In the genomic region with DNA sequence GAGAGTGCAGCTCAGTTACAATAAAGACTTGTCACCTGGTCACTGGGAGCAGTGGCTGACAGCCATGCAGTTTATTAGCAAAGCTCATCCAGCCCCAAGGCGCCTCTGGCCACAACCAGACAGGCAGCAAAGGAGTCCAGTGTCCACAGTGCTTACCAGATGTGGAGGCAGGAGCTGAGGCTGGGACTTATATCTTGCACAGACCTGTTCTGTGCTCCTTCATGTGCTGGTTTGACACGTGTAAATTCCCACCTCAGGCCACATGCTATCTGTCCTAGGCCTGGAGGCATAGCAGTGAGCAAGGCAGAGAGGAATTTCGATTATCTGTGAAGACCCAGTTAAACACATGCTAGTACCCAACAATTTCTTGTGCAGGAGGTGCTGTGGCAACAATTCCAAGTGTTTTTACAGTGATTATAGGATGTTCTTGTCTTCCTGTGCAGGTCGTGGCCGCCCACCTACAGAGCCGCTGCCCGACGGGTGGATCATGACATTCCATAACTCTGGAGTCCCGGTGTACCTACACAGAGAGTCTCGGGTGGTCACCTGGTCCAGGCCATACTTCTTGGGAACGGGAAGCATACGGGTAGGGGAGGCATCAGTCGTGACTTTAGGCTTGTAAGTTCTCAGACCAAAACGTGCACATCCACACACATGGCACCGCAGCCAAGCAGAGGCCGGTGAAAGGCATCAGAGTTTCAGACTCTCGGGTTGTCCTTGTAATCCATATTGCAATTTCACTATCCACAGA, we compare ENCODE assay signal across 15 cellular contexts. TPM values are rescaled to one million over a fixed set of nuclear protein-coding genes. Genes with fewer than 3 reads are reported as not detected.
DNase-seq lines count a peak whose midpoint lies in the region; ATAC-seq and TF ChIP-seq lines count a peak whose summit lies in the region.
"Had no signal": no experiment of that assay in that cellular context is flagged by ENCODE, and none has a peak within 500 bp of the region (broad histone marks: within the 10 kb centered on the region; RNA-seq: fewer than 3 reads in every experiment).

No MANE protein-coding gene starts in this region.

- TF ChIP-seq CTCF in natural killer cell (IDR thresholded peaks at IDR 0.05), result no peak
- no peak for TF ChIP-seq CTCF in nephron progenitor cell (IDR thresholded peaks at IDR 0.05)
- TF ChIP-seq CTCF in glutamatergic neuron (IDR thresholded peaks at IDR 0.05; ENCODE audit: partially characterized antibody, unreplicated experiment), result no peak

- H3K79me2 ChIP-seq in Karpas-422 (ENCODE audit: low read length), result peaks cover 26% of the 10 kb centered on the region

- peaks cover 24% of the 10 kb centered on the region for H3K36me3 Mint-ChIP-seq in natural killer cell treated with Interleukin-12 subunit alpha and Interleukin-12 subunit beta and Interleukin-15 and Interleukin-18, amount 100 ng/mL, for 72 hours
- H3K36me3 Mint-ChIP-seq in natural killer cell (peaks cover 6% of the 10 kb centered on the region), nephron progenitor cell (ENCODE audit: low read depth) (peaks cover 88% of the 10 kb centered on the region), glutamatergic neuron (ENCODE audit: unreplicated experiment) (no peaks in the 10 kb centered on the region)
- H3K36me3 Mint-ChIP-seq in central memory CD8-positive, alpha-beta T cell (ENCODE audit: insufficient read depth), result peaks cover 62% of the 10 kb centered on the region

- H3K27me3 Mint-ChIP-seq in natural killer cell treated with Interleukin-12 subunit alpha and Interleukin-12 subunit beta and Interleukin-15 and Interleukin-18, amount 100 ng/mL, for 72 hours, result no peaks in the 10 kb centered on the region
- no peaks in the 10 kb centered on the region for H3K27me3 Mint-ChIP-seq in natural killer cell (ENCODE audit: low read depth in 2 of 2)
- no peaks in the 10 kb centered on the region for H3K27me3 Mint-ChIP-seq in central memory CD8-positive, alpha-beta T cell
- H3K27me3 Mint-ChIP-seq in nephron progenitor cell (ENCODE audit: low read depth, poor library complexity), result no peaks in the 10 kb centered on the region
- H3K27me3 Mint-ChIP-seq in glutamatergic neuron (ENCODE audit: unreplicated experiment), result peaks cover 1% of the 10 kb centered on the region
- H3K27me3 Mint-ChIP-seq: B cell had no signal

- H3K4me1 ChIP-seq in Karpas-422 (ENCODE audit: low read length), result no peaks in the 10 kb centered on the region

- H3K4me1 Mint-ChIP-seq in natural killer cell treated with Interleukin-12 subunit alpha and Interleukin-12 subunit beta and Interleukin-15 and Interleukin-18, amount 100 ng/mL, for 72 hours (ENCODE audit: low read depth in 2 of 2), result peaks cover 26 to 49% of the 10 kb centered on the region in 2 donors
- H3K4me1 Mint-ChIP-seq in natural killer cell (peaks cover 35 to 38% of the 10 kb centered on the region in 2 donors), nephron progenitor cell (peaks cover 14% of the 10 kb centered on the region), glutamatergic neuron (ENCODE audit: low read depth, unreplicated experiment) (peaks cover 6% of the 10 kb centered on the region)
- H3K4me1 Mint-ChIP-seq in central memory CD8-positive, alpha-beta T cell, result peaks cover 86% of the 10 kb centered on the region

- H3K4me2 ChIP-seq in Karpas-422 (ENCODE audit: low read depth, low read length, poor library complexity, severe bottlenecking), result no peak overlapping the region

- H3K27ac ChIP-seq in Karpas-422 (ENCODE audit: low read length), result no peak overlapping the region

- no peak overlapping the region for H3K4me3 Mint-ChIP-seq in natural killer cell treated with Interleukin-12 subunit alpha and Interleukin-12 subunit beta and Interleukin-15 and Interleukin-18, amount 100 ng/mL, for 72 hours
- H3K4me3 Mint-ChIP-seq in natural killer cell (no peak overlapping the region), nephron progenitor cell (no peak overlapping the region), glutamatergic neuron (ENCODE audit: unreplicated experiment) (no peak overlapping the region)
- H3K4me3 Mint-ChIP-seq in central memory CD8-positive, alpha-beta T cell, result peak overlapping the region; percentile 74
- H3K4me3 Mint-ChIP-seq: B cell had no signal

- H3K9me3 Mint-ChIP-seq in natural killer cell treated with Interleukin-12 subunit alpha and Interleukin-12 subunit beta and Interleukin-15 and Interleukin-18, amount 100 ng/mL, for 72 hours, result no peaks in the 10 kb centered on the region
- no peaks in the 10 kb centered on the region for H3K9me3 Mint-ChIP-seq in natural killer cell
- no peaks in the 10 kb centered on the region for H3K9me3 Mint-ChIP-seq in central memory CD8-positive, alpha-beta T cell
- no peaks in the 10 kb centered on the region for H3K9me3 Mint-ChIP-seq in nephron progenitor cell
- peaks cover 10% of the 10 kb centered on the region for H3K9me3 Mint-ChIP-seq in glutamatergic neuron (ENCODE audit: unreplicated experiment)

- H3K9ac ChIP-seq in Karpas-422 (ENCODE audit: low read length), result no peak overlapping the region

- H3K9me3 ChIP-seq in Karpas-422 (ENCODE audit: low read length), result no peaks in the 10 kb centered on the region

- H3K9me2 ChIP-seq in Karpas-422 (replicated peaks; ENCODE audit: insufficient read depth, low read length), result no peaks in the 10 kb centered on the region

- peak; percentile 16 for DNase-seq in natural killer cell treated with Interleukin-12 subunit alpha and Interleukin-12 subunit beta and Interleukin-15 and Interleukin-18, amount 100 ng/mL, for 72 hours (ENCODE audit: low spot score)
- DNase-seq in natural killer cell (no peak), nephron progenitor cell (no peak), H7 (no peak), Karpas-422 (no peak), glutamatergic neuron (no peak)
- no peak for DNase-seq in central memory CD8-positive, alpha-beta T cell (ENCODE audit: low spot score in 2 of 2)
- DNase-seq: Kasumi-1, NCI-H1930, NCI-H2171, NCI-H774, SHP77 treated with DMSO at 0.1 percent for 48 hours had no signal

- H3K27ac Mint-ChIP-seq in natural killer cell treated with Interleukin-12 subunit alpha and Interleukin-12 subunit beta and Interleukin-15 and Interleukin-18, amount 100 ng/mL, for 72 hours, result no peak overlapping the region
- no peak overlapping the region for H3K27ac Mint-ChIP-seq in natural killer cell
- H3K27ac Mint-ChIP-seq in central memory CD8-positive, alpha-beta T cell (ENCODE audit: low read depth), result peak overlapping the region; percentile 71
- H3K27ac Mint-ChIP-seq in nephron progenitor cell, result peak overlapping the region; percentile 32
- H3K27ac Mint-ChIP-seq in glutamatergic neuron (ENCODE audit: unreplicated experiment), result no peak overlapping the region
- H3K27ac Mint-ChIP-seq: B cell had no signal

- intact Hi-C loops in natural killer cell (cut with micrococcal nuclease), result no loop called here

- H4K20me1 ChIP-seq in Karpas-422 (ENCODE audit: insufficient read depth, low read depth, low read length), result no peaks in the 10 kb centered on the region

- no peak for ATAC-seq in natural killer cell treated with Interleukin-12 subunit alpha and Interleukin-12 subunit beta and Interleukin-15 and Interleukin-18, amount 100 ng/mL, for 72 hours
- no peak for ATAC-seq in natural killer cell
- ATAC-seq in central memory CD8-positive, alpha-beta T cell (replicated peaks; ENCODE audit: extremely low read depth, poor library complexity, severe bottlenecking), result no peak
- ATAC-seq: HepG2, Panc1 had no signal

- H2AFZ ChIP-seq in Karpas-422 (ENCODE audit: low read length), result no peak overlapping the region

- H3K4me3 ChIP-seq in H7 (ENCODE audit: insufficient read depth, low read depth, low read length), result no peak overlapping the region
- H3K4me3 ChIP-seq in Karpas-422 (ENCODE audit: low read length), result no peak overlapping the region

- H3K27me3 ChIP-seq in H7 (ENCODE audit: control insufficient read depth, insufficient read depth, low read length) (no peaks in the 10 kb centered on the region), Karpas-422 (ENCODE audit: low read length) (no peaks in the 10 kb centered on the region)

- peaks cover 78% of the 10 kb centered on the region for H3K36me3 ChIP-seq in H7 (replicated peaks; ENCODE audit: control insufficient read depth, insufficient read depth, low read length)
- peaks cover 78% of the 10 kb centered on the region for H3K36me3 ChIP-seq in Karpas-422 (ENCODE audit: insufficient read depth, low read length)

RNA-seq across cellular contexts. Expression of a gene that starts 9.4 kb away (rescaled TPM):
- total RNA-seq in natural killer cell treated with Interleukin-12 subunit alpha and Interleukin-12 subunit beta and Interleukin-15 and Interleukin-18, amount 100 ng/mL, for 72 hours, result 10 to 100 TPM; 60.1 to 89.5 TPM
- total RNA-seq in natural killer cell (10 to 100 TPM; 45.3 to 64.7 (median 64.0) TPM), glutamatergic neuron (ENCODE audit: unreplicated experiment) (93.1 TPM)
- total RNA-seq in H7 (2014; rRNA removed; shearing (Covaris generic)), result 23.0 and 37.3 TPM in 2 replicates
- 16.4 and 26.6 TPM in 2 replicates for total RNA-seq in Karpas-422 (2014; rRNA removed; shearing (Covaris generic); ENCODE audit: low replicate concordance)

RNA-seq across cellular contexts. Expression of a gene that starts 26.5 kb away (rescaled TPM):
- total RNA-seq in natural killer cell treated with Interleukin-12 subunit alpha and Interleukin-12 subunit beta and Interleukin-15 and Interleukin-18, amount 100 ng/mL, for 72 hours, result 100 to 1,000 TPM; 236 to 499 TPM
- total RNA-seq in natural killer cell (10 to 100 TPM; 54.0 to 61.0 (median 56.3) TPM), glutamatergic neuron (ENCODE audit: unreplicated experiment) (144 TPM)
- total RNA-seq in H7 (2014; rRNA removed; shearing (Covaris generic)), result 564 and 664 TPM in 2 replicates
- 133 and 205 TPM in 2 replicates for total RNA-seq in Karpas-422 (2014; rRNA removed; shearing (Covaris generic); ENCODE audit: low replicate concordance)

RNA-seq across cellular contexts. Expression of a gene that starts 27.6 kb away (rescaled TPM):
- 100 to 1,000 TPM; 107 to 166 TPM for total RNA-seq in natural killer cell treated with Interleukin-12 subunit alpha and Interleukin-12 subunit beta and Interleukin-15 and Interleukin-18, amount 100 ng/mL, for 72 hours
- total RNA-seq in natural killer cell, result 100 to 1,000 TPM in 1 of 3 donors, 10 to 100 TPM in 2; 86.4 to 104 (median 86.5) TPM
- total RNA-seq in H7 (2014; rRNA removed; shearing (Covaris generic)), result 78.5 and 88.6 TPM in 2 replicates
- total RNA-seq in Karpas-422 (2014; rRNA removed; shearing (Covaris generic); ENCODE audit: low replicate concordance), result 54.8 and 130 TPM in 2 replicates
- total RNA-seq in glutamatergic neuron (ENCODE audit: unreplicated experiment), result 62.1 TPM

RNA-seq across cellular contexts. Expression of a gene that starts 42.2 kb away (rescaled TPM):
- 100 to 1,000 TPM in 1 of 2 donors, 10 to 100 TPM in 1; 53.9 to 124 TPM for total RNA-seq in natural killer cell treated with Interleukin-12 subunit alpha and Interleukin-12 subunit beta and Interleukin-15 and Interleukin-18, amount 100 ng/mL, for 72 hours
- total RNA-seq in natural killer cell, result 10 to 100 TPM; 64.0 to 75.6 (median 65.3) TPM
- 15.6 and 16.6 TPM in 2 replicates for total RNA-seq in H7 (2014; rRNA removed; shearing (Covaris generic))
- 8.9 and 11.5 TPM in 2 replicates for total RNA-seq in Karpas-422 (2014; rRNA removed; shearing (Covaris generic); ENCODE audit: low replicate concordance)
- total RNA-seq in glutamatergic neuron (ENCODE audit: unreplicated experiment), result 119 TPM

Comparison
In these comparisons a context has a peak if more than half of its experiments do, and no peak if none do; other contexts are left out.
1. H3K27ac Mint-ChIP-seq: peak in central memory CD8-positive, alpha-beta T cell (single experiment) and nephron progenitor cell (single experiment); none in natural killer cell treated with Interleukin-12 subunit alpha and Interleukin-12 subunit beta and Interleukin-15 and Interleukin-18, amount 100 ng/mL, for 72 hours (0 of 2), natural killer cell (0 of 2) and glutamatergic neuron (single experiment).